Comparison of ENCODE assay signal across 7 cellular contexts in genomic region chr2:118496467-118496866, GRCh38.
"Had no signal": no experiment of that assay in that cellular context is flagged by ENCODE, and none has a peak within 500 bp of the region (broad histone marks: within the 10 kb centered on the region; RNA-seq: fewer than 3 reads in every experiment).

No MANE protein-coding gene starts in this region.

- H3K27ac Mint-ChIP-seq: IgD-negative memory B cell had no signal

- DNase-seq: IMR-90, KBM-7, KG1 had no signal

- H3K4me3 Mint-ChIP-seq: IgD-negative memory B cell had no signal

- H3K27ac ChIP-seq: HL-60 had no signal

- H3K4me3 ChIP-seq: K562 had no signal

- H3K36me3 Mint-ChIP-seq: IgD-negative memory B cell had no signal

- ATAC-seq: HepG2, K562 had no signal
